ENCODE assay signal across 8 cellular contexts in the genomic region with DNA sequence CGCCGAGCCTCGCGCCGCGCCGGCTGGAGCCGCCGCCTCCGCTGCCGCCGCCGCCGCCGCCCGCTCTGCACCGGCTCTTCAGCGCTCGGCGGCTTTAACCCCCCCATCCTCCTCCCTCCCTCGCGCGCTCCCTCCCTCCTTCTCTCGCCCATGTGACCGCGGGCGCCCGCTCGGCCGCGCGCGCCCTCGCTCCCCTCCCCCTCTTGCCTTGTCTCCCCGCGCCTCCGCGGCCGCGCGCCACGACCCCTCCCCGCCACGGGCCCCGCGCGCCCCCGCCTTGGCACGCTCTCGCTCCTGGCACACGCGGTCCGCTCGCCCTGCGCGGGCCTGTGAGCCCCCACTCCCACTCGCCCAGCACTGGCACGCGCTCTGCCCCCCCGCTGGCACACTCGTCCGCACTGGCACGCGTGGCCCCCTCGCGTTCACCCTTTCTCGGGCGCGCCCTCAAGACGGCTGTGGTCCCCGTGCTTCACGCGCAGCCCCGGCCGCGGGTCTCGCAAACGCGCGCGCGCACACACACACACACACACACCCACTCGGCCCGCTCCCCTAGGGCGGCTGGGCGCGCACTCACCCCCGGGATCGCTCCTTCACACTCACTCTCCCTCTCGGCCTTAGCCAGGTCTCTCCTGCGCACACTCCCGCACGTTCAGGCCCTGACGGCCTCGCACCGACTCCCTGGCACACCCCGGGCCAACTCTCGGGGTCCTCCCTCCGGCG. TPM values are rescaled to one million over a fixed set of nuclear protein-coding genes. Genes with fewer than 3 reads are reported as not detected.
DNase-seq lines count a peak whose midpoint lies in the region; ATAC-seq, FAIRE-seq and TF ChIP-seq lines count a peak whose summit lies in the region.
"Had no signal": no experiment of that assay in that cellular context is flagged by ENCODE, and none has a peak within 500 bp of the region (broad histone marks: within the 10 kb centered on the region; RNA-seq: fewer than 3 reads in every experiment).

A gene with protein sequence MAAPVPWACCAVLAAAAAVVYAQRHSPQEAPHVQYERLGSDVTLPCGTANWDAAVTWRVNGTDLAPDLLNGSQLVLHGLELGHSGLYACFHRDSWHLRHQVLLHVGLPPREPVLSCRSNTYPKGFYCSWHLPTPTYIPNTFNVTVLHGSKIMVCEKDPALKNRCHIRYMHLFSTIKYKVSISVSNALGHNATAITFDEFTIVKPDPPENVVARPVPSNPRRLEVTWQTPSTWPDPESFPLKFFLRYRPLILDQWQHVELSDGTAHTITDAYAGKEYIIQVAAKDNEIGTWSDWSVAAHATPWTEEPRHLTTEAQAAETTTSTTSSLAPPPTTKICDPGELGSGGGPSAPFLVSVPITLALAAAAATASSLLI (minus strand): TSS at position 69 of the 720 bp plus-strand sequence. CDS start 20,743 bp downstream, outside the sequence.

- H2AFZ ChIP-seq in H9 (ENCODE audit: low read length): no peak within 1 kb of the TSS
- H2AFZ ChIP-seq in OCI-LY1 (ENCODE audit: low read length): no peak within 1 kb of the TSS

- no peak within 1 kb of the TSS for H2BK15ac ChIP-seq in H9 (ENCODE audit: low read depth, low read length)

- H3K23me2 ChIP-seq in H9 (ENCODE audit: insufficient read length, low read depth, low read length, poor library complexity, severe bottlenecking): peaks cover 21% of the 10 kb centered on the region

- peak within 1 kb of the TSS; percentile 69 to 90 for H3K4me3 Mint-ChIP-seq in H9

- H3K9me3 Mint-ChIP-seq in H9: no peaks in the 10 kb centered on the region; a peak in 2 of 5 replicates

- intact Hi-C loops in dorsolateral prefrontal cortex (cut with DNase I): loop anchor here (5.0 to 10.0 kb wide), 7 partner anchors 88 to 258 kb away; partner anchors contain the start of genes DNAI1 (in 2 of the 2) and FAM219A (in 2 of the 2)
- intact Hi-C loops in transverse colon (cut with DNase I; ENCODE audit: low total_unique reads): loop anchor here (10.0 kb wide), 2 partner anchors 85 to 255 kb away; no protein-coding TSS in a partner anchor

- H3T11ph ChIP-seq in H9 (ENCODE audit: low read length): no peak within 1 kb of the TSS

- H4K91ac ChIP-seq in H9 (ENCODE audit: insufficient read length, low read depth, low read length): no peak within 1 kb of the TSS

- peaks cover 99% of the 10 kb centered on the region for H3K27me3 Mint-ChIP-seq in H9 (ENCODE audit: low read depth)

- H3K9ac ChIP-seq in H9 (ENCODE audit: extremely low read depth, insufficient read length, low read length): no peak within 1 kb of the TSS
- H3K9ac ChIP-seq in OCI-LY1 (ENCODE audit: low read length): no peak within 1 kb of the TSS

- TF ChIP-seq CTCF in H9 (conservative IDR thresholded peaks at IDR 0.05): no peak
- TF ChIP-seq CTCF in OCI-LY1 (IDR thresholded peaks at IDR 0.05; ENCODE audit: low read length): no peak
- peak in 3 of 56 donors; percentile 5 to 11 (median 7) for TF ChIP-seq CTCF in dorsolateral prefrontal cortex (IDR thresholded peaks at IDR 0.05 in 54 of 56, conservative IDR thresholded peaks at IDR 0.05 in 2 of 56; ENCODE audit: low read depth in 1 of 56, partially characterized antibody in 56 of 56)
- TF ChIP-seq CTCF in transverse colon (IDR thresholded peaks at IDR 0.05): no peak

- no peak within 1 kb of the TSS for H3K27ac ChIP-seq in H9 (ENCODE audit: insufficient read length, low read depth, low read length)
- H3K27ac ChIP-seq in OCI-LY1 (ENCODE audit: low read depth, low read length, poor library complexity, severe bottlenecking): no peak within 1 kb of the TSS
- peak within 1 kb of the TSS in 58 of 59 donors; percentile 15 to 90 (median 78) for H3K27ac ChIP-seq in dorsolateral prefrontal cortex
- H3K27ac ChIP-seq in transverse colon: peak within 1 kb of the TSS in 2 of 4 donors; percentile 7 to 54

- H3K36me3 Mint-ChIP-seq in H9 (ENCODE audit: insufficient read depth in 1 of 3, low read depth in 3 of 3): peaks cover 0 to 2% (median 0%) of the 10 kb centered on the region in 3 experiments; a peak in 1 of 7 replicates

- no peak within 1 kb of the TSS for H4K5ac ChIP-seq in H9 (ENCODE audit: insufficient read length, low read depth, low read length)

- H3K4me2 ChIP-seq in H9 (ENCODE audit: insufficient read depth, insufficient read length, low read length): peak within 1 kb of the TSS; percentile 53
- H3K4me2 ChIP-seq in OCI-LY1 (ENCODE audit: low read length): peak within 1 kb of the TSS; percentile 34; the same call in 1 of the 2 replicates

- no peak within 1 kb of the TSS for H3K4ac ChIP-seq in H9 (ENCODE audit: low read depth, low read length)

- WGBS in H9 (ENCODE audit: extremely low coverage, insufficient read length, low lambda C conversion rate): no CpG with 5 or more reads among the region's 100 CpGs
- WGBS in transverse colon (ENCODE audit: low coverage in 1 of 2), 2 donors: 2% methylated on average over 53 of the region's 100 CpGs; no CpG with 5 or more reads in 1 of the 2 donors

- no peaks in the 10 kb centered on the region for H3K79me1 ChIP-seq in H9 (ENCODE audit: insufficient read depth, low read depth, low read length, poor library complexity, severe bottlenecking)

- H2AK5ac ChIP-seq in H9 (ENCODE audit: insufficient read length, low read length): no peak within 1 kb of the TSS

- H4K8ac ChIP-seq in H9 (replicated peaks; ENCODE audit: insufficient read length, low read depth, low read length): no peak within 1 kb of the TSS

- H3K23ac ChIP-seq in H9 (ENCODE audit: insufficient read length, low read depth, low read length): no peak within 1 kb of the TSS

- H3K27me3 ChIP-seq in H9 (ENCODE audit: insufficient read depth, low read length): peaks cover 82% of the 10 kb centered on the region
- H3K27me3 ChIP-seq in OCI-LY1 (ENCODE audit: insufficient read depth, low read length): peaks cover 13% of the 10 kb centered on the region; the same call in 1 of the 2 replicates
- peaks cover 0 to 4% (median 0%) of the 10 kb centered on the region in 45 donors for H3K27me3 ChIP-seq in dorsolateral prefrontal cortex
- peaks cover 95% of the 10 kb centered on the region for H3K27me3 ChIP-seq in transverse colon

- no peak for FAIRE-seq in HTR-8/SVneo (lab: Jason Lieb, UNC)

- H4K20me1 ChIP-seq in H9 (ENCODE audit: control insufficient read depth, insufficient read depth, insufficient read length) (peaks cover 7% of the 10 kb centered on the region), OCI-LY1 (ENCODE audit: insufficient read depth, low read length) (no peaks in the 10 kb centered on the region)

- no peak within 1 kb of the TSS for H3K27ac Mint-ChIP-seq in H9

- no peak within 1 kb of the TSS for H3K18ac ChIP-seq in H9 (ENCODE audit: insufficient read length, low read depth, low read length)

- DNase-seq in H9 (no peak), dorsolateral prefrontal cortex (peak in 9 of 10 donors; percentile 46 to 85 (median 72)), middle frontal gyrus (ENCODE audit: extremely low spot score, low spot score) (peak; percentile 52), transverse colon (no peak), HTR-8/SVneo (ENCODE audit: insufficient read length, low spot score) (no peak)

- no peak within 1 kb of the TSS for H2BK5ac ChIP-seq in H9 (ENCODE audit: insufficient read length, low read length)

- H3K36me3 ChIP-seq in OCI-LY1 (ENCODE audit: insufficient read depth, low read length) (no peaks in the 10 kb centered on the region), transverse colon (no peaks in the 10 kb centered on the region)

- H3K14ac ChIP-seq in H9 (ENCODE audit: insufficient read depth, low read length): peak within 1 kb of the TSS; percentile 62; the same call in 1 of the 2 replicates

- no peak within 1 kb of the TSS for H3K56ac ChIP-seq in H9 (ENCODE audit: insufficient read length, low read depth, low read length)

- no peak for ATAC-seq in GM21576 (IDR thresholded peaks at IDR 0.05; ENCODE audit: unreplicated experiment)

- H3K9me3 ChIP-seq in H9 (ENCODE audit: control insufficient read depth, low read depth, low read length) (no peaks in the 10 kb centered on the region), OCI-LY1 (ENCODE audit: low read length) (no peaks in the 10 kb centered on the region), transverse colon (no peaks in the 10 kb centered on the region)

- H3F3A ChIP-seq in OCI-LY1 (ENCODE audit: insufficient read depth, low read length): no peaks in the 10 kb centered on the region

- no peak for TF ChIP-seq EP300 in transverse colon (IDR thresholded peaks at IDR 0.05; ENCODE audit: low read depth)

- peaks cover 12% of the 10 kb centered on the region; the same call in 1 of the 2 replicates for H3K4me1 ChIP-seq in H9 (ENCODE audit: insufficient read depth, low read length)
- no peaks in the 10 kb centered on the region for H3K4me1 ChIP-seq in OCI-LY1 (ENCODE audit: insufficient read depth, low read length, severe bottlenecking)
- H3K4me1 ChIP-seq in transverse colon: peaks cover 14 to 50% (median 33%) of the 10 kb centered on the region in 4 donors

- no peaks in the 10 kb centered on the region for H3K9me2 ChIP-seq in OCI-LY1 (ENCODE audit: low read depth, low read length)

- no peak within 1 kb of the TSS for H2BK12ac ChIP-seq in H9 (ENCODE audit: insufficient read length, low read depth, low read length)

- H3K4me3 ChIP-seq in OCI-LY1 (ENCODE audit: low read depth, low read length, poor library complexity, severe bottlenecking) (peak within 1 kb of the TSS; percentile 32), dorsolateral prefrontal cortex (peak within 1 kb of the TSS; percentile 37 to 78 (median 62)), transverse colon (peak within 1 kb of the TSS; percentile 35 to 59 (median 40))

- no peak within 1 kb of the TSS for H2BK120ac ChIP-seq in H9 (ENCODE audit: low read depth, low read length, poor library complexity, severe bottlenecking)

- H3K79me2 ChIP-seq in H9 (ENCODE audit: insufficient read depth, low read length): no peaks in the 10 kb centered on the region
- no peaks in the 10 kb centered on the region for H3K79me2 ChIP-seq in OCI-LY1 (ENCODE audit: insufficient read depth, low read length)

- no peak for TF ChIP-seq POLR2A in transverse colon (IDR thresholded peaks at IDR 0.05)

- peaks cover 39 to 52% of the 10 kb centered on the region in 2 experiments for H3K4me1 Mint-ChIP-seq in H9

- in situ Hi-C loops in transverse colon (cut with MboI; ENCODE audit: low pct_ligation_motif_present in 1 of 4, low pct_unique_long_range_greater_than_20kb in 1 of 4, low sequenced_read_pairs in 3 of 4): loop anchor here in 1 of 4 donors (10.0 kb wide), 1 partner anchor 45 kb away; no protein-coding TSS in a partner anchor

- no peak within 1 kb of the TSS for H2BK20ac ChIP-seq in H9 (ENCODE audit: low read depth, low read length, poor library complexity, severe bottlenecking)

RNA-seq across cellular contexts. Expression of the gene that starts here (rescaled TPM):
- 0.55 and 1.3 TPM in 2 replicates for total RNA-seq in H9 (2021)
- 100 to 1,000 TPM in 12 of 120 experiments, 10 to 100 TPM in 108; 36.2 to 149 (median 67.2) TPM for total RNA-seq in dorsolateral prefrontal cortex
- 10 to 100 TPM in 1 of 4 donors, 1 to 10 TPM in 3; 5.2 to 59.1 (median 6.8) TPM for total RNA-seq in transverse colon
- total RNA-seq: lung microvascular endothelial cell had no signal

Comparison
In these comparisons a context has a peak if more than half of its experiments do, and no peak if none do; other contexts are left out.
1. DNase-seq: peak in dorsolateral prefrontal cortex (9 of 10) and middle frontal gyrus (single experiment); none in H9 (single experiment), transverse colon (single experiment) and HTR-8/SVneo (single experiment).
2. H3K27ac ChIP-seq: peak in dorsolateral prefrontal cortex (58 of 59); none in H9 (single experiment) and OCI-LY1 (single experiment).
3. Peak in every context shown above with its lines, with median percentiles within 50 percentile points of each other: H3K4me3 ChIP-seq.